Comparison of ENCODE assay signal across 1 cellular context in the genomic region with DNA sequence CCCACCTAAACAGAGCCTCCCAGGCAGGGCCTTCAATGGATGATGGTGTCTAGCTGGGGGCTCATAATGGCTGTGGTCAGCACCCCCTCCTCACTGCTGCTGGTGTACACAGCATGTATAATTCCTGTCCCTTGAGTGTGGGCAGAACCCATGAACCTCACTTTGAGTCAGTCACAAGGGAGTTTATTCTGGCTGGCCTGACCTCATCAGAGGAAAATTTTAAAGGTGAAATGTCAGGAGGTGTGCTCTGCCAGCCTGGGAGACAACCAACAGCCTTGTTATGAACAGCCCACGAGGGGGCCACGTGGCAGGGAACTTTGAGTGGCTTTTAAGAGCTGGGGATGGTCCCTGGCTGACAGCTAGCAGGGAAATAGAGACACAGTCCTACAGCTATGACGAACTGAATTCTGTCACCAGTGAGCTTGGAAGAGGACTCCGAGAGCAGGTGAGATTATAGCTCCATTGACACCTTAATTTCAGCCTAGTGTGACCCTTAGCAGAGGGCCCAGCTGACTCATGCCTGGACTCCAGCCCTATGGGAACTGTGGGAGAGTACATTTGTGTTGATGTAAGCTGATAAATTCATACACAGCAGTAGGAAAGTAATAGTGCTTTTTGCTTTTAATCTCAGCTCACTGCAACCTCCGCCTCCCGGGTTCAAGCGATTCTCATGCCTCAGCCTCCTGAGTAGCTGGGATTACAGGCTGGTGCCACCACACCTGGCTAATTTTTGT.
TF ChIP-seq lines count a peak whose summit lies in the region.

No MANE protein-coding gene starts in this region.

TF ChIP-seq in HCT116, 20 proteins besides CTCF, POLR2A, EP300 and RAD21:
- TF ChIP-seq TCF7L2 (IDR thresholded peaks at IDR 0.05; ENCODE audit: borderline replicate concordance, extremely low read depth, insufficient read depth, insufficient read length) (no peak), ZFX (IDR thresholded peaks at IDR 0.05) (no peak), SRF (IDR thresholded peaks at IDR 0.05; ENCODE audit: low read depth) (no peak), JUND (IDR thresholded peaks at IDR 0.05) (no peak), CBX3 (IDR thresholded peaks at IDR 0.05; ENCODE audit: low read depth) (no peak)
